10 cellular contexts compared by ENCODE assay signal in the genomic region with DNA sequence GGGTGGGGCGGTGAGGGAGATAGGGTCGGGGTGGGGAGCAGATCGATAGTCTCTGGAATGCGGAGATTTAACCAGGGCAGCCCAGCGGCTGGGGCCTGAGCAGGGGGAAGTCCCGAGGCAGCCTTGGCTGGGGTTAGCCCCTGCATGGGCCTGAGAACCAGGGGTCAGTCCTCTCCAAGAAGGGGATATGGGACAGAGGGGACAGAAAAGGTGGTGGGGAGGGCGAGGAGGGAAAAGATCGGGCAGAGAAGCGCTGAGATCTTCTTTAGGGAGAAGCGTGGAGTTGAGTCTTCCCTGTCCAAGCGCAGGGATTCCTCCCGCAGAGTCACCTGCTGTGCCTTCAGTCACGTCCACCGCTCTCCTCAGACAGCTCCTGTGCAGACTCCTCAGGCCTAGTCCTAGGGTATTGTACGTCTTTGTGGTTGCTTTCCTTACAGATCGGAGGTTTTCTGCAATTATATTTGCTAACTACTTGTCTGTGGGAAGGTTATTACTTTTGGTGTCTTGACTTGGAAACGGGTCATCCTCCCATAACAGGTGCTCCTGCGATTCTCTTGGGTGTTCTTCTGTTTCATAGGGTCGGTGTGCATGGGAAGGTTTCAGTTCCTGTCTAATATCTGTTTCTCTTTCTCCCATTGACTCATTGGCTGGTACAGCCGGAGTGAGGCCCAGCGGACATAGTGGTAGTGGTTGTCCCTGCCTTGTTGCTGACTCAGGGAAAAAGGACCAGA. TPM values are rescaled to one million over a fixed set of nuclear protein-coding genes. Genes with fewer than 3 reads are reported as not detected.
DNase-seq lines count a peak whose midpoint lies in the region; ATAC-seq and TF ChIP-seq lines count a peak whose summit lies in the region.
"Had no signal": no experiment of that assay in that cellular context is flagged by ENCODE, and none has a peak within 500 bp of the region (broad histone marks: within the 10 kb centered on the region; RNA-seq: fewer than 3 reads in every experiment).

No MANE protein-coding gene starts in this region.

- 44 to 66% methylated on average over 21 of the region's 21 CpGs for whole genome bisulfite sequencing in sigmoid colon, 2 donors

- H3K9me3 ChIP-seq in mucosa of rectum (ENCODE audit: control insufficient read depth in 2 of 2, low read length in 2 of 2) (no peaks in the 10 kb centered on the region), SJCRH30 (replicated peaks) (no peaks in the 10 kb centered on the region), sigmoid colon (no peaks in the 10 kb centered on the region)

- H3K4me1 Mint-ChIP-seq in activated CD4-positive, alpha-beta T cell treated with anti-CD3 and anti-CD28 coated beads, Interleukin-2, amount 10 ng/mL, durations not matched to agents 24 days and 14 days: peaks cover 48% of the 10 kb centered on the region
- peaks cover 4% of the 10 kb centered on the region for H3K4me1 Mint-ChIP-seq in WTC11

- peak overlapping the region; percentile 73 for H3K27ac Mint-ChIP-seq in activated CD4-positive, alpha-beta T cell treated with anti-CD3 and anti-CD28 coated beads, Interleukin-2, amount 10 ng/mL, durations not matched to agents 24 days and 14 days
- no peak overlapping the region for H3K27ac Mint-ChIP-seq in WTC11

- H3K4me3 ChIP-seq in mucosa of rectum (ENCODE audit: low read length in 2 of 2) (peak overlapping the region; percentile 63 to 70), SJCRH30 (no peak overlapping the region), sigmoid colon (peak overlapping the region in 2 of 4 donors; percentile 22 to 32)

- no peaks in the 10 kb centered on the region for H3K27me3 Mint-ChIP-seq in activated CD4-positive, alpha-beta T cell treated with anti-CD3 and anti-CD28 coated beads, Interleukin-2, amount 10 ng/mL, durations not matched to agents 24 days and 14 days
- H3K27me3 Mint-ChIP-seq in WTC11 (ENCODE audit: low read depth): peaks cover 17% of the 10 kb centered on the region

- H3K36me3 ChIP-seq in mucosa of rectum (ENCODE audit: control insufficient read depth in 2 of 2, insufficient read depth in 2 of 2, low read length in 2 of 2) (no peaks in the 10 kb centered on the region), SJCRH30 (no peaks in the 10 kb centered on the region), sigmoid colon (no peaks in the 10 kb centered on the region)

- H3K4me1 ChIP-seq in mucosa of rectum (ENCODE audit: control insufficient read depth in 2 of 2, insufficient read depth in 2 of 2, low read length in 2 of 2) (peaks cover 3 to 11% of the 10 kb centered on the region in 2 donors), SJCRH30 (no peaks in the 10 kb centered on the region), sigmoid colon (peaks cover 0 to 5% (median 0%) of the 10 kb centered on the region in 4 donors)

- peaks cover 23% of the 10 kb centered on the region for H3K36me3 Mint-ChIP-seq in activated CD4-positive, alpha-beta T cell treated with anti-CD3 and anti-CD28 coated beads, Interleukin-2, amount 10 ng/mL, durations not matched to agents 24 days and 14 days (ENCODE audit: low read depth)
- no peaks in the 10 kb centered on the region for H3K36me3 Mint-ChIP-seq in WTC11

- intact Hi-C loops in activated CD4-positive, alpha-beta T cell treated with anti-CD3 and anti-CD28 coated beads, Interleukin-2, amount 10 ng/mL, durations not matched to agents 24 days and 14 days (cut with micrococcal nuclease): loop anchor here (1.0 to 5.0 kb wide), 3 partner anchors 11 to 185 kb away; no protein-coding TSS in a partner anchor
- intact Hi-C loops in sigmoid colon (cut with DNase I): no loop called here

- no peaks in the 10 kb centered on the region for H3K9me3 Mint-ChIP-seq in activated CD4-positive, alpha-beta T cell treated with anti-CD3 and anti-CD28 coated beads, Interleukin-2, amount 10 ng/mL, durations not matched to agents 24 days and 14 days
- H3K9me3 Mint-ChIP-seq in WTC11: no peaks in the 10 kb centered on the region

- H3K27ac ChIP-seq in mucosa of rectum (ENCODE audit: low read depth in 2 of 2, low read length in 2 of 2): peak overlapping the region; percentile 68 to 77
- H3K27ac ChIP-seq in SJCRH30: no peak overlapping the region
- peak overlapping the region in 2 of 4 donors; percentile 52 to 59 for H3K27ac ChIP-seq in sigmoid colon

- DNase-seq in activated CD4-positive, alpha-beta T cell treated with anti-CD3 and anti-CD28 coated beads, Interleukin-2, amount 10 ng/mL, durations not matched to agents 24 days and 14 days: peak; percentile 73
- no peak for DNase-seq in activated CD4-positive, alpha-beta T cell treated with anti-CD3 and anti-CD28 coated beads for 1 hour
- DNase-seq in WTC11 (ENCODE audit: low spot score): no peak
- no peak for DNase-seq in SJCRH30
- DNase-seq in sigmoid colon: no peak
- no peak for DNase-seq in SHP77 (lab: John Stamatoyannopoulos, UW)

- no peak overlapping the region for H3K4me3 Mint-ChIP-seq in activated CD4-positive, alpha-beta T cell treated with anti-CD3 and anti-CD28 coated beads, Interleukin-2, amount 10 ng/mL, durations not matched to agents 24 days and 14 days
- H3K4me3 Mint-ChIP-seq in WTC11: peak overlapping the region; percentile 59

- no peak for TF ChIP-seq POLR2A in sigmoid colon (IDR thresholded peaks at IDR 0.05)

- ATAC-seq in HG02870 (IDR thresholded peaks at IDR 0.05; ENCODE audit: unreplicated experiment) (peak; percentile 60), WTC11 (peak; percentile 61)

- TF ChIP-seq CTCF in WTC11 (IDR thresholded peaks at IDR 0.05) (no peak), sigmoid colon (IDR thresholded peaks at IDR 0.05) (no peak)

- peak overlapping the region; percentile 34 to 50 for H3K9ac ChIP-seq in mucosa of rectum (ENCODE audit: low read depth in 1 of 2, low read length in 2 of 2)

- TF ChIP-seq EP300 in sigmoid colon (IDR thresholded peaks at IDR 0.05): no peak

- CTCF ChIA-PET in WTC11 (lab: Charles Lee): interaction anchor here (1.7 to 2.8 kb wide), 3 partner anchors 88 to 270 kb away, joined by 4 to 17 read pairs (median 9); partner anchors contain the start of genes GPR142 and RAB37

- POLR2A ChIA-PET in WTC11 (lab: Charles Lee): no interaction called here

- H3K27me3 ChIP-seq in mucosa of rectum (ENCODE audit: control insufficient read depth in 2 of 2, insufficient read depth in 2 of 2, low read length in 2 of 2) (no peaks in the 10 kb centered on the region), SJCRH30 (peaks cover 8% of the 10 kb centered on the region; the same call in 1 of the 2 replicates), sigmoid colon (peaks cover 4 to 61% (median 34%) of the 10 kb centered on the region in 3 donors)

TF ChIP-seq in WTC11, 78 proteins besides CTCF, POLR2A, EP300 and RAD21 (continues in another document):
- TF ChIP-seq, protein P1, sequence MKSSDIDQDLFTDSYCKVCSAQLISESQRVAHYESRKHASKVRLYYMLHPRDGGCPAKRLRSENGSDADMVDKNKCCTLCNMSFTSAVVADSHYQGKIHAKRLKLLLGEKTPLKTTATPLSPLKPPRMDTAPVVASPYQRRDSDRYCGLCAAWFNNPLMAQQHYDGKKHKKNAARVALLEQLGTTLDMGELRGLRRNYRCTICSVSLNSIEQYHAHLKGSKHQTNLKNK (CRISPR knock-in tag; IDR thresholded peaks at IDR 0.05): no peak
- no peak for TF ChIP-seq EMX1 (CRISPR knock-in tag; IDR thresholded peaks at IDR 0.05)
- TF ChIP-seq CBFB (CRISPR knock-in tag; IDR thresholded peaks at IDR 0.05; ENCODE audit: low read depth): no peak
- no peak for TF ChIP-seq JUN (CRISPR knock-in tag; IDR thresholded peaks at IDR 0.05)
- no peak for TF ChIP-seq MXD4 (CRISPR knock-in tag; IDR thresholded peaks at IDR 0.05; ENCODE audit: borderline replicate concordance)
- no peak for TF ChIP-seq PRRX2 (CRISPR knock-in tag; IDR thresholded peaks at IDR 0.05)
- TF ChIP-seq, protein P2, sequence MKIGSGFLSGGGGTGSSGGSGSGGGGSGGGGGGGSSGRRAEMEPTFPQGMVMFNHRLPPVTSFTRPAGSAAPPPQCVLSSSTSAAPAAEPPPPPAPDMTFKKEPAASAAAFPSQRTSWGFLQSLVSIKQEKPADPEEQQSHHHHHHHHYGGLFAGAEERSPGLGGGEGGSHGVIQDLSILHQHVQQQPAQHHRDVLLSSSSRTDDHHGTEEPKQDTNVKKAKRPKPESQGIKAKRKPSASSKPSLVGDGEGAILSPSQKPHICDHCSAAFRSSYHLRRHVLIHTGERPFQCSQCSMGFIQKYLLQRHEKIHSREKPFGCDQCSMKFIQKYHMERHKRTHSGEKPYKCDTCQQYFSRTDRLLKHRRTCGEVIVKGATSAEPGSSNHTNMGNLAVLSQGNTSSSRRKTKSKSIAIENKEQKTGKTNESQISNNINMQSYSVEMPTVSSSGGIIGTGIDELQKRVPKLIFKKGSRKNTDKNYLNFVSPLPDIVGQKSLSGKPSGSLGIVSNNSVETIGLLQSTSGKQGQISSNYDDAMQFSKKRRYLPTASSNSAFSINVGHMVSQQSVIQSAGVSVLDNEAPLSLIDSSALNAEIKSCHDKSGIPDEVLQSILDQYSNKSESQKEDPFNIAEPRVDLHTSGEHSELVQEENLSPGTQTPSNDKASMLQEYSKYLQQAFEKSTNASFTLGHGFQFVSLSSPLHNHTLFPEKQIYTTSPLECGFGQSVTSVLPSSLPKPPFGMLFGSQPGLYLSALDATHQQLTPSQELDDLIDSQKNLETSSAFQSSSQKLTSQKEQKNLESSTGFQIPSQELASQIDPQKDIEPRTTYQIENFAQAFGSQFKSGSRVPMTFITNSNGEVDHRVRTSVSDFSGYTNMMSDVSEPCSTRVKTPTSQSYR (CRISPR knock-in tag; IDR thresholded peaks at IDR 0.05): no peak
- TF ChIP-seq ELF4 (CRISPR knock-in tag; IDR thresholded peaks at IDR 0.05; ENCODE audit: low read depth): no peak
- TF ChIP-seq ERG (CRISPR knock-in tag; IDR thresholded peaks at IDR 0.05): no peak

RNA-seq across cellular contexts. Expression of gene CD300A, which starts 1.0 kb away (rescaled TPM):
- total RNA-seq in activated CD4-positive, alpha-beta T cell treated with anti-CD3 and anti-CD28 coated beads, Interleukin-2, amount 10 ng/mL, durations not matched to agents 24 days and 14 days: 14.9 and 15.3 TPM in 2 replicates
- 1.1 to 2.0 TPM (median 1.7 TPM) in 3 replicates for total RNA-seq in WTC11 (2021)
- not detected in 2 replicates for total RNA-seq in SJCRH30 (2014; rRNA removed; shearing (Covaris generic))
- total RNA-seq in sigmoid colon: 1 to 10 TPM; 2.9 to 6.9 (median 3.3) TPM
- 10 to 100 TPM in 2 of 3 donors, 1 to 10 TPM in 1; 4.8 to 33.5 (median 10.9) TPM for polyA plus RNA-seq in sigmoid colon
- total RNA-seq: fibroblast of villous mesenchyme had no signal

RNA-seq across cellular contexts. Expression of gene GPRC5C, which starts 35.5 kb away (rescaled TPM):
- total RNA-seq in activated CD4-positive, alpha-beta T cell treated with anti-CD3 and anti-CD28 coated beads, Interleukin-2, amount 10 ng/mL, durations not matched to agents 24 days and 14 days: 0.42 and 0.54 TPM in 2 replicates
- total RNA-seq in WTC11 (2021) (19.6 to 20.7 TPM (median 20.6 TPM) in 3 replicates), sigmoid colon (10 to 100 TPM in 3 of 4 donors, 1 to 10 TPM in 1; 6.1 to 16.9 (median 12.7) TPM)
- not detected in 2 replicates for total RNA-seq in SJCRH30 (2014; rRNA removed; shearing (Covaris generic))
- polyA plus RNA-seq in sigmoid colon: 10 to 100 TPM; 27.3 to 78.1 (median 40.8) TPM
- total RNA-seq: T-helper 2 cell treated with Interferon-gamma antibody and Interleukin-4, amounts not matched to agents 100 ng/mL and 5 ng/mL, for 36 hours had no signal
